8 cellular contexts compared by ENCODE assay signal in the genomic region with DNA sequence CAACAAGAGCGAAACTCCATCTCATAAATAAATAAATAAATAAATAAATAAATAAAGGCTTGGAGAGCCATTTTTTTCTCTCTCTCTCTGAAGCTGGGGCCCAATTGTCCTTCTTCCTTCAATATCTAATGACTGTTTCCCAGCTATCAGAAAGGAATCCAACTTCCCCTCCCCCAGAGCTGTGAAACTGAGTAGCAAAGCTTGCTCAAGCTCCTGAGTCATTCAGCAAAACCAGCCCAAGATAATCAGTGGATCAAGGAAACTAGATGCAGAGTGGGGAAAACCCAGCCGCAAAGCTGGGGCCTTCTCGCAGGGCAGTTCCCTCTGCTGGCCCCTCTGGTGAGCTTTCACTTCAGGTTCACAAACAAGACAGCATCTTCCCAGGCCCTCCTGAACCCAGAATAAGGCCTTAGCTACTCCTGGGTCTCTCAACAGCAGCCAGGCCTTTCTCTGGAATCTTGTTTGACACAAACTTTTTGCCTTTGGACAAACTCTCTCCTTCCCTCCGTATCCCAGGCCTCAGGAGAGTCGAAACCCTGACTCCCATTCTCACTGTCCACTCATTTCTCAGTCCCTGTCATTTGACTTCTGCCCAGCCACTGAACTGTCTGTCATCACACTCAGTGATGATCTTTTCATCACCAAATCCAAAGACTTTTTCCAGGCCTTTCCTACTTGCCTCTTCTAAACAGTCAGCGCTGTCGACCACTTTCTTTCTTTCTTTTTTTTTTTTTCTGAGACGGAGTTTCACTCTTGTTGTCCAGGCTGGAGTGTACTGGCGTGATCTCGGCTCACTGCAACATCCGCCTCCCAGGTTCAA. TPM values are rescaled to one million over a fixed set of nuclear protein-coding genes. Genes with fewer than 3 reads are reported as not detected.
A peak's percentile ranks its signal among the peaks of the same experiment; 100 is the strongest.
DNase-seq lines count a peak whose midpoint lies in the region; ATAC-seq and TF ChIP-seq lines count a peak whose summit lies in the region.

No MANE protein-coding gene starts in this region.

- H3K36me3 ChIP-seq in CD4-positive, CD25-positive, alpha-beta regulatory T cell (ENCODE audit: control insufficient read depth, insufficient read depth, low read length) = no peaks in the 10 kb centered on the region
- no peaks in the 10 kb centered on the region for H3K36me3 ChIP-seq in liver (ENCODE audit: control insufficient read depth in 4 of 4, insufficient read depth in 3 of 4, low read depth in 1 of 4, low read length in 3 of 4)

- peak overlapping the region; percentile 21 for H3K4me3 ChIP-seq in CD4-positive, CD25-positive, alpha-beta regulatory T cell (ENCODE audit: low read depth, low read length)
- H3K4me3 ChIP-seq in liver (ENCODE audit: low read depth in 1 of 3, low read length in 3 of 3) = no peak overlapping the region

- no peaks in the 10 kb centered on the region for H3K27me3 Mint-ChIP-seq in CD4-positive, CD25-positive, alpha-beta regulatory T cell

- H3K36me3 Mint-ChIP-seq in CD4-positive, CD25-positive, alpha-beta regulatory T cell = no peaks in the 10 kb centered on the region

- peaks cover 23% of the 10 kb centered on the region for H3K4me1 ChIP-seq in CD4-positive, CD25-positive, alpha-beta regulatory T cell (ENCODE audit: control insufficient read depth, insufficient read depth, low read length, poor library complexity, severe bottlenecking)
- peaks cover 9 to 23% (median 16%) of the 10 kb centered on the region in 4 donors for H3K4me1 ChIP-seq in liver (ENCODE audit: control insufficient read depth in 4 of 4, insufficient read depth in 4 of 4, low read length in 3 of 4)

- H3K9me3 ChIP-seq in CD4-positive, CD25-positive, alpha-beta regulatory T cell (ENCODE audit: control insufficient read depth in 2 of 2, low read length in 2 of 2) = no peaks in the 10 kb centered on the region
- no peaks in the 10 kb centered on the region for H3K9me3 ChIP-seq in liver (ENCODE audit: control insufficient read depth in 4 of 4, low read length in 3 of 4)

- peak overlapping the region in 3 of 4 donors; percentile 39 to 59 (median 39) for H3K4me3 Mint-ChIP-seq in CD4-positive, CD25-positive, alpha-beta regulatory T cell

- WGBS in liver = 68% methylated on average over 11 of the region's 11 CpGs

- H3K27ac Mint-ChIP-seq in CD4-positive, CD25-positive, alpha-beta regulatory T cell = peak overlapping the region; percentile 63 to 96 (median 90)

- H3K27me3 ChIP-seq in CD4-positive, CD25-positive, alpha-beta regulatory T cell (ENCODE audit: control insufficient read depth, insufficient read depth, low read length) = no peaks in the 10 kb centered on the region
- no peaks in the 10 kb centered on the region for H3K27me3 ChIP-seq in liver (ENCODE audit: control insufficient read depth in 4 of 4, insufficient read depth in 4 of 4, low read length in 3 of 4)

- TF ChIP-seq CTCF in liver (IDR thresholded peaks at IDR 0.05; ENCODE audit: low read depth, low read length, missing input control) = no peak

- peak overlapping the region; percentile 52 for H3K27ac ChIP-seq in CD4-positive, CD25-positive, alpha-beta regulatory T cell (ENCODE audit: insufficient read depth, low read length, poor library complexity, severe bottlenecking)
- peak overlapping the region; percentile 32 to 80 for H3K27ac ChIP-seq in liver (ENCODE audit: low read depth in 1 of 2, low read length in 2 of 2)

- peak; percentile 52 to 56 for TF ChIP-seq RAD21 in liver (IDR thresholded peaks at IDR 0.05)

- H3K9me3 Mint-ChIP-seq in CD4-positive, CD25-positive, alpha-beta regulatory T cell = no peaks in the 10 kb centered on the region

- H3K4me1 Mint-ChIP-seq in CD4-positive, CD25-positive, alpha-beta regulatory T cell = peaks cover 8 to 53% (median 39%) of the 10 kb centered on the region in 4 donors

- H3K9ac ChIP-seq in liver (ENCODE audit: low read depth in 1 of 2, low read length in 2 of 2) = no peak overlapping the region

- ATAC-seq in CD4-positive, CD25-positive, alpha-beta regulatory T cell (ENCODE audit: low read depth in 2 of 2) = peak; percentile 79
- peak; percentile 60 for ATAC-seq in GM21390 (IDR thresholded peaks at IDR 0.05; ENCODE audit: unreplicated experiment)

- peak; percentile 54 to 76 (median 56) for DNase-seq in CD4-positive, CD25-positive, alpha-beta regulatory T cell
- DNase-seq in HuH-7 (ENCODE audit: low spot score) = peak; percentile 64
- peak; percentile 22 to 45 (median 25) for DNase-seq in activated CD4-positive, CD25-positive, alpha-beta regulatory T cell (lab: John Stamatoyannopoulos, UW)
- peak; percentile 68 for DNase-seq in cerebellar cortex (ENCODE audit: low spot score)
- DNase-seq in stimulated activated CD4-positive, alpha-beta T cell treated with anti-CD3 and anti-CD28 coated beads, Interleukin-4, amount 100 ng/mL, for 4 hours = peak; percentile 68 to 79
- DNase-seq in NCI-H2107 treated with DMSO at 0.1 percent for 48 hours (lab: John Stamatoyannopoulos, UW; ENCODE audit: unreplicated experiment) = no peak

TF ChIP-seq in liver, 16 proteins besides CTCF, POLR2A, EP300 and RAD21:
- TF ChIP-seq FOXA2 (IDR thresholded peaks at IDR 0.05) (peak; percentile 8), GABPA (IDR thresholded peaks at IDR 0.05 in 1 of 2, conservative IDR thresholded peaks at IDR 0.05 in 1 of 2) (no peak), NR2F2 (IDR thresholded peaks at IDR 0.05) (no peak), FOXA1 (IDR thresholded peaks at IDR 0.05) (no peak), RXRA (IDR thresholded peaks at IDR 0.05) (peak in 1 of 2 donors; percentile 17), TAF1 (conservative IDR thresholded peaks at IDR 0.05) (no peak), SP1 (IDR thresholded peaks at IDR 0.05) (peak; percentile 43), JUND (IDR thresholded peaks at IDR 0.05) (peak; percentile 53 to 55)
- TF ChIP-seq, protein P1, sequence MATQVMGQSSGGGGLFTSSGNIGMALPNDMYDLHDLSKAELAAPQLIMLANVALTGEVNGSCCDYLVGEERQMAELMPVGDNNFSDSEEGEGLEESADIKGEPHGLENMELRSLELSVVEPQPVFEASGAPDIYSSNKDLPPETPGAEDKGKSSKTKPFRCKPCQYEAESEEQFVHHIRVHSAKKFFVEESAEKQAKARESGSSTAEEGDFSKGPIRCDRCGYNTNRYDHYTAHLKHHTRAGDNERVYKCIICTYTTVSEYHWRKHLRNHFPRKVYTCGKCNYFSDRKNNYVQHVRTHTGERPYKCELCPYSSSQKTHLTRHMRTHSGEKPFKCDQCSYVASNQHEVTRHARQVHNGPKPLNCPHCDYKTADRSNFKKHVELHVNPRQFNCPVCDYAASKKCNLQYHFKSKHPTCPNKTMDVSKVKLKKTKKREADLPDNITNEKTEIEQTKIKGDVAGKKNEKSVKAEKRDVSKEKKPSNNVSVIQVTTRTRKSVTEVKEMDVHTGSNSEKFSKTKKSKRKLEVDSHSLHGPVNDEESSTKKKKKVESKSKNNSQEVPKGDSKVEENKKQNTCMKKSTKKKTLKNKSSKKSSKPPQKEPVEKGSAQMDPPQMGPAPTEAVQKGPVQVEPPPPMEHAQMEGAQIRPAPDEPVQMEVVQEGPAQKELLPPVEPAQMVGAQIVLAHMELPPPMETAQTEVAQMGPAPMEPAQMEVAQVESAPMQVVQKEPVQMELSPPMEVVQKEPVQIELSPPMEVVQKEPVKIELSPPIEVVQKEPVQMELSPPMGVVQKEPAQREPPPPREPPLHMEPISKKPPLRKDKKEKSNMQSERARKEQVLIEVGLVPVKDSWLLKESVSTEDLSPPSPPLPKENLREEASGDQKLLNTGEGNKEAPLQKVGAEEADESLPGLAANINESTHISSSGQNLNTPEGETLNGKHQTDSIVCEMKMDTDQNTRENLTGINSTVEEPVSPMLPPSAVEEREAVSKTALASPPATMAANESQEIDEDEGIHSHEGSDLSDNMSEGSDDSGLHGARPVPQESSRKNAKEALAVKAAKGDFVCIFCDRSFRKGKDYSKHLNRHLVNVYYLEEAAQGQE (IDR thresholded peaks at IDR 0.05) = no peak
TF ChIP-seq in liver: peak in this region for 4.

RNA-seq across cellular contexts. Expression of a gene that starts 18.0 kb away (rescaled TPM):
- 364 TPM for total RNA-seq in CD4-positive, CD25-positive, alpha-beta regulatory T cell
- polyA plus RNA-seq in CD4-positive, CD25-positive, alpha-beta regulatory T cell = 100 to 1,000 TPM; 288 to 597 (median 387) TPM
- 10 to 100 TPM; 74.4 to 98.1 TPM for total RNA-seq in liver
- polyA plus RNA-seq in liver = 10 to 100 TPM; 47.7 to 69.3 TPM

RNA-seq across cellular contexts. Expression of a gene that starts 57.5 kb away (rescaled TPM):
- total RNA-seq in CD4-positive, CD25-positive, alpha-beta regulatory T cell = 100 TPM
- 100 to 1,000 TPM in 1 of 4 donors, 10 to 100 TPM in 3; 97.1 to 117 (median 99.4) TPM for polyA plus RNA-seq in CD4-positive, CD25-positive, alpha-beta regulatory T cell
- 10 to 100 TPM; 21.7 to 37.6 TPM for total RNA-seq in liver
- 10 to 100 TPM; 14.6 to 27.3 TPM for polyA plus RNA-seq in liver
